13 cellular contexts compared by ENCODE assay signal in the genomic region with DNA sequence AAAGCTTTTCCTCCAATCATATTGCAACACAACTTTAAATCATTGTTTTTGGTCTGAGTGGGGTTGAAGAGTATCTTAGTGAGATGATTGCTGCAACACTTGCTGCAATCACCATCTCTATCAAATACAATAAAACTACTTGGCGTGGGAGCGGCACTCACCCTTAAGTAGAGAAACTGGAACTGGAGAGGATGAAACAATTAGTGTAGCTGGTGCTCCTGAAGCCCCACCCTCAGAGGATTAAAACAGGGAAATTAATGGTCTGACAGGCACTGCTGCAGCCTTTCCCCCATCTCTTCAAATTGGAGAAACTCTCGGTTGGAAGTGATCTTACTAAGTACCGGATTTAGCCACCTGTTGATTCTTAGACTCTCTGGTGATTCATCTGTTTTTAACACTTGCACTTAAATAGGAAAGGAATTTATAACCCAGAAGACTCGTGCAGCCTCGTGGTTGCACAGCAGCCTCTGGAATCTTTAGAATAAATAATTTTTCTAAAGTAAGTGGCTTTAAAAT.
DNase-seq lines count a peak whose midpoint lies in the region; ATAC-seq, FAIRE-seq and TF ChIP-seq lines count a peak whose summit lies in the region.
"Had no signal": no experiment of that assay in that cellular context is flagged by ENCODE, and none has a peak within 500 bp of the region (broad histone marks: within the 10 kb centered on the region; RNA-seq: fewer than 3 reads in every experiment).

No MANE protein-coding gene starts in this region.

- H3K9me3 Mint-ChIP-seq in nephron progenitor cell: peaks cover 24% of the 10 kb centered on the region
- H3K9me3 Mint-ChIP-seq in activated naive CD4-positive, alpha-beta T cell treated with anti-CD3 and anti-CD28 coated beads, Interleukin-2, amount 10 ng/mL, durations not matched to agents 7 days and 5 days: no peaks in the 10 kb centered on the region
- H3K9me3 Mint-ChIP-seq: central memory CD8-positive, alpha-beta T cell had no signal

- CTCF ChIA-PET in mammary epithelial cell (lab: Charles Lee; ENCODE audit: low non-redundant PET) (interaction anchor here (0.6 kb wide), 1 partner anchor 212 kb away, joined by 3 read pairs; no protein-coding TSS in a partner anchor), HepG2 (lab: Yijun Ruan, JAX; ENCODE audit: low intra/inter-chr PET ratio, low total read pairs) (no interaction called here)
- CTCF ChIA-PET in activated naive CD4-positive, alpha-beta T cell treated with anti-CD3 and anti-CD28 coated beads, Interleukin-2, amount 10 ng/mL, durations not matched to agents 7 days and 5 days (lab: Charles Lee): no interaction called here

- in situ Hi-C loops in GM23248 (cut with MboI) (no loop called here), mammary epithelial cell (cut with MboI; ENCODE audit: low sequenced_read_pairs in 2 of 2) (no loop called here), HepG2 (cut with HindIII; ENCODE audit: extremely low pct_ligation_motif_present, low pct_unique_long_range_greater_than_20kb) (loop anchor here (10.0 kb wide), 2 partner anchors 201 to 931 kb away; no protein-coding TSS in a partner anchor)

- H3K27ac Mint-ChIP-seq in nephron progenitor cell: peak overlapping the region; percentile 43
- H3K27ac Mint-ChIP-seq in activated naive CD4-positive, alpha-beta T cell treated with anti-CD3 and anti-CD28 coated beads, Interleukin-2, amount 10 ng/mL, durations not matched to agents 7 days and 5 days: no peak overlapping the region
- H3K27ac Mint-ChIP-seq: CD8-positive, alpha-beta memory T cell had no signal

- dilution Hi-C loops in mammary epithelial cell (cut with HindIII; ENCODE audit: low sequenced_read_pairs): no loop called here

- H3K9me3 ChIP-seq in GM23248 (ENCODE audit: low read depth) (no peaks in the 10 kb centered on the region), mammary epithelial cell (replicated peaks; ENCODE audit: insufficient read depth, low read length) (no peaks in the 10 kb centered on the region), osteoblast (ENCODE audit: low read depth, low read length) (no peaks in the 10 kb centered on the region), HepG2 (ENCODE audit: low read length) (no peaks in the 10 kb centered on the region)

- H3K9ac ChIP-seq in GM23248 (no peak overlapping the region), mammary epithelial cell (ENCODE audit: insufficient read depth, low read length) (no peak overlapping the region), HepG2 (ENCODE audit: insufficient read depth, low read depth, low read length) (no peak overlapping the region)

- WGBS in GM23248 (ENCODE audit: low coverage in 1 of 2, low lambda C conversion rate in 2 of 2, missing lambda C conversion rate in 2 of 2), 2 experiments: 32 to 34% methylated on average over 6 of the region's 6 CpGs
- 18% methylated on average over 4 of the region's 6 CpGs for WGBS in mammary epithelial cell (ENCODE audit: low coverage, missing lambda C conversion rate)
- 84% methylated on average over 6 of the region's 6 CpGs for WGBS in HepG2 (ENCODE audit: low lambda C conversion rate)

- H3K4me1 ChIP-seq in GM23248 (ENCODE audit: insufficient read depth): peaks cover 5% of the 10 kb centered on the region; the same call in 1 of the 2 replicates
- H3K4me1 ChIP-seq in mammary epithelial cell (ENCODE audit: insufficient read depth, low read length): no peaks in the 10 kb centered on the region
- no peaks in the 10 kb centered on the region for H3K4me1 ChIP-seq in osteoblast (ENCODE audit: insufficient read depth, low read length)
- H3K4me1 ChIP-seq in HepG2 (ENCODE audit: insufficient read depth, low read length): no peaks in the 10 kb centered on the region

- no peak for TF ChIP-seq POLR2A in HepG2 (IDR thresholded peaks at IDR 0.05; ENCODE audit: insufficient read depth in 1 of 2, low read depth in 2 of 2, low read length in 2 of 2)

- H4K20me1 ChIP-seq in GM23248 (ENCODE audit: insufficient read depth) (no peaks in the 10 kb centered on the region), mammary epithelial cell (ENCODE audit: insufficient read depth, low read length) (no peaks in the 10 kb centered on the region), osteoblast (ENCODE audit: insufficient read depth, low read length) (no peaks in the 10 kb centered on the region), HepG2 (ENCODE audit: insufficient read depth, low read length) (no peaks in the 10 kb centered on the region)

- H3K27me3 ChIP-seq in GM23248 (replicated peaks; ENCODE audit: insufficient read depth) (no peaks in the 10 kb centered on the region), mammary epithelial cell (ENCODE audit: insufficient read depth, low read length) (no peaks in the 10 kb centered on the region), osteoblast (ENCODE audit: insufficient read depth, low read length) (no peaks in the 10 kb centered on the region), HepG2 (ENCODE audit: control insufficient read depth in 1 of 2, insufficient read depth in 2 of 2, low read length in 2 of 2) (no peaks in the 10 kb centered on the region)

- peaks cover 12% of the 10 kb centered on the region for H3K4me1 Mint-ChIP-seq in nephron progenitor cell
- H3K4me1 Mint-ChIP-seq in activated naive CD4-positive, alpha-beta T cell treated with anti-CD3 and anti-CD28 coated beads, Interleukin-2, amount 10 ng/mL, durations not matched to agents 7 days and 5 days: no peaks in the 10 kb centered on the region
- H3K4me1 Mint-ChIP-seq: CD8-positive, alpha-beta memory T cell; central memory CD8-positive, alpha-beta T cell had no signal

- POLR2A ChIA-PET in HepG2 (lab: Yijun Ruan, JAX): no interaction called here

- H3K4me3 Mint-ChIP-seq in nephron progenitor cell: no peak overlapping the region
- no peak overlapping the region for H3K4me3 Mint-ChIP-seq in activated naive CD4-positive, alpha-beta T cell treated with anti-CD3 and anti-CD28 coated beads, Interleukin-2, amount 10 ng/mL, durations not matched to agents 7 days and 5 days
- H3K4me3 Mint-ChIP-seq: CD8-positive, alpha-beta memory T cell; central memory CD8-positive, alpha-beta T cell had no signal

- no peak overlapping the region for H3K4me3 ChIP-seq in GM23248
- H3K4me3 ChIP-seq in mammary epithelial cell (replicated peaks in 1 of 3; ENCODE audit: insufficient read depth in 1 of 3, low read depth in 2 of 3, low read length in 3 of 3): no peak overlapping the region
- H3K4me3 ChIP-seq in osteoblast (ENCODE audit: insufficient read depth, low read length): no peak overlapping the region
- no peak overlapping the region for H3K4me3 ChIP-seq in HepG2 (replicated peaks in 1 of 3; ENCODE audit: insufficient read depth in 1 of 3, low read depth in 2 of 3, low read length in 3 of 3)

- intact Hi-C loops in mammary epithelial cell (cut with micrococcal nuclease): loop anchor here (10.0 kb wide), 1 partner anchor 1211 kb away; no protein-coding TSS in a partner anchor
- intact Hi-C loops in HepG2 (cut with micrococcal nuclease; ENCODE audit: unreplicated experiment): no loop called here

- no peaks in the 10 kb centered on the region for H3K9me2 ChIP-seq in GM23248 (ENCODE audit: insufficient read depth)

- BruUV-seq in mammary epithelial cell (replicated peaks; lab: Mats Ljungman, UMichigan) (no TSS peak), HepG2 (replicated peaks; lab: Mats Ljungman, UMichigan) (no TSS peak)

- TF ChIP-seq EP300 in HepG2 (IDR thresholded peaks at IDR 0.05; ENCODE audit: low read depth in 2 of 2, low read length in 2 of 2) (no peak), HepG2 (CRISPR knock-in tag; IDR thresholded peaks at IDR 0.05; ENCODE audit: borderline replicate concordance) (no peak)

- H3K79me2 ChIP-seq in GM23248 (ENCODE audit: insufficient read depth) (no peaks in the 10 kb centered on the region), mammary epithelial cell (ENCODE audit: insufficient read depth, low read length) (no peaks in the 10 kb centered on the region), osteoblast (ENCODE audit: insufficient read depth, low read length) (no peaks in the 10 kb centered on the region), HepG2 (ENCODE audit: insufficient read depth, low read length) (no peaks in the 10 kb centered on the region)

- H3K4me2 ChIP-seq in GM23248 (ENCODE audit: unreplicated experiment) (no peak overlapping the region), mammary epithelial cell (ENCODE audit: insufficient read depth, low read depth, low read length) (no peak overlapping the region), osteoblast (ENCODE audit: insufficient read depth, low read length) (no peak overlapping the region), HepG2 (ENCODE audit: low read depth, low read length) (no peak overlapping the region)

- no peak overlapping the region for H2AFZ ChIP-seq in GM23248
- no peak overlapping the region for H2AFZ ChIP-seq in mammary epithelial cell (ENCODE audit: low read depth, low read length)
- no peak overlapping the region for H2AFZ ChIP-seq in osteoblast (ENCODE audit: low read length)
- no peak overlapping the region for H2AFZ ChIP-seq in HepG2 (ENCODE audit: low read length)

- H3K36me3 Mint-ChIP-seq in nephron progenitor cell (ENCODE audit: low read depth): peaks cover 37% of the 10 kb centered on the region
- no peaks in the 10 kb centered on the region for H3K36me3 Mint-ChIP-seq in activated naive CD4-positive, alpha-beta T cell treated with anti-CD3 and anti-CD28 coated beads, Interleukin-2, amount 10 ng/mL, durations not matched to agents 7 days and 5 days

- FAIRE-seq in HepG2 (lab: Jason Lieb, UNC): no peak

- DNase-seq in GM23248: peak; percentile 46
- DNase-seq in NCI-H2107 treated with DMSO at 0.1 percent for 48 hours (lab: John Stamatoyannopoulos, UW; ENCODE audit: unreplicated experiment): peak; percentile 88
- peak; percentile 18 for DNase-seq in mammary epithelial cell
- no peak for DNase-seq in nephron progenitor cell
- no peak for DNase-seq in activated naive CD4-positive, alpha-beta T cell treated with anti-CD3 and anti-CD28 coated beads, Interleukin-2, amount 10 ng/mL, durations not matched to agents 7 days and 5 days
- no peak for DNase-seq in osteoblast (ENCODE audit: insufficient read length, low spot score, missing footprints)
- DNase-seq in HepG2 (ENCODE audit: low spot score): no peak
- no peak for DNase-seq in SHP77 treated with DMSO at 0.1 percent for 48 hours (lab: John Stamatoyannopoulos, UW)
- DNase-seq: activated effector memory CD4-positive, alpha-beta T cell treated with Interleukin-2 at 50 U/mL for 16 hours; CD8-positive, alpha-beta memory T cell; kidney glomerular epithelial cell; stimulated activated CD4-positive, alpha-beta T cell treated with anti-CD3 and anti-CD28 coated beads, Interleukin-4, amount 100 ng/mL, for 24 hours had no signal

- H3K36me3 ChIP-seq in GM23248 (ENCODE audit: low read depth) (no peaks in the 10 kb centered on the region), mammary epithelial cell (ENCODE audit: insufficient read depth, low read length) (no peaks in the 10 kb centered on the region), osteoblast (ENCODE audit: insufficient read depth, low read length) (no peaks in the 10 kb centered on the region), HepG2 (replicated peaks in 1 of 2; ENCODE audit: control insufficient read depth in 1 of 2, insufficient read depth in 2 of 2, low read length in 2 of 2) (no peaks in the 10 kb centered on the region)

- H3K27me3 Mint-ChIP-seq in nephron progenitor cell (ENCODE audit: low read depth, poor library complexity): no peaks in the 10 kb centered on the region
- H3K27me3 Mint-ChIP-seq in activated naive CD4-positive, alpha-beta T cell treated with anti-CD3 and anti-CD28 coated beads, Interleukin-2, amount 10 ng/mL, durations not matched to agents 7 days and 5 days: peaks cover 5% of the 10 kb centered on the region

- no peak for ATAC-seq in HepG2

- no peak for TF ChIP-seq RAD21 in HepG2 (CRISPR knock-in tag; IDR thresholded peaks at IDR 0.05)

- no peak for TF ChIP-seq CTCF in mammary epithelial cell (conservative IDR thresholded peaks at IDR 0.05 in 1 of 2, IDR thresholded peaks at IDR 0.05 in 1 of 2; ENCODE audit: extremely low read depth in 1 of 2, insufficient read depth in 1 of 2, low read depth in 1 of 2, low read length in 2 of 2)
- TF ChIP-seq CTCF in nephron progenitor cell (IDR thresholded peaks at IDR 0.05): no peak
- TF ChIP-seq CTCF in osteoblast (IDR thresholded peaks at IDR 0.05; ENCODE audit: extremely low read depth, low read depth, low read length): no peak
- no peak for TF ChIP-seq CTCF in HepG2 (CRISPR knock-in tag; IDR thresholded peaks at IDR 0.05)

- peaks cover 9% of the 10 kb centered on the region; the same call in 1 of the 2 replicates for H3F3A ChIP-seq in GM23248 (ENCODE audit: insufficient read depth)

- H3K27ac ChIP-seq in GM23248 (no peak overlapping the region), mammary epithelial cell (ENCODE audit: insufficient read depth, low read depth, low read length) (no peak overlapping the region), osteoblast (ENCODE audit: low read depth, low read length) (no peak overlapping the region), HepG2 (ENCODE audit: extremely low read length, insufficient read depth, low read length) (no peak overlapping the region)

Comparison
In these comparisons a context has a peak if more than half of its experiments do, and no peak if none do; other contexts are left out.
1. DNase-seq: peak in GM23248 (single experiment), NCI-H2107 treated with DMSO at 0.1 percent for 48 hours (single experiment) and mammary epithelial cell (single experiment); none in nephron progenitor cell (single experiment), activated naive CD4-positive, alpha-beta T cell treated with anti-CD3 and anti-CD28 coated beads, Interleukin-2, amount 10 ng/mL, durations not matched to agents 7 days and 5 days (single experiment), osteoblast (single experiment), HepG2 (single experiment) and SHP77 treated with DMSO at 0.1 percent for 48 hours (single experiment).